ENCODE assay signal across 1 cellular context in genomic region chr9:105647595-105648349, GRCh38.
TF ChIP-seq lines count a peak whose summit lies in the region.

No MANE protein-coding gene starts in this region.

TF ChIP-seq in K562, 482 proteins besides CTCF, POLR2A, EP300 and RAD21 (continued from another document):
- TF ChIP-seq NEUROD1 (IDR thresholded peaks at IDR 0.05; ENCODE audit: borderline replicate concordance, low read depth, low read length, partially characterized antibody) (peak; percentile 93), RBM14 (IDR thresholded peaks at IDR 0.05; ENCODE audit: borderline replicate concordance, insufficient read depth, low read depth, low read length) (no peak), HOXB6 (CRISPR knock-in tag; IDR thresholded peaks at IDR 0.05; ENCODE audit: borderline replicate concordance) (no peak), ZNF444 (CRISPR knock-in tag; IDR thresholded peaks at IDR 0.05) (no peak), IFI16 (CRISPR knock-in tag; IDR thresholded peaks at IDR 0.05) (no peak), GABPA (tag; conservative IDR thresholded peaks at IDR 0.05; ENCODE audit: low read depth) (no peak), BRD9 (IDR thresholded peaks at IDR 0.05; ENCODE audit: low read depth, partially characterized antibody) (no peak), ZNF431 (CRISPR knock-in tag; IDR thresholded peaks at IDR 0.05) (no peak), ZBTB43 (CRISPR knock-in tag; IDR thresholded peaks at IDR 0.05) (no peak), KHSRP (IDR thresholded peaks at IDR 0.05) (peak; percentile 85), MCM5 (IDR thresholded peaks at IDR 0.05; ENCODE audit: low read depth) (no peak), ETV1 (tag; conservative IDR thresholded peaks at IDR 0.05; ENCODE audit: low read depth) (no peak; the same call in 1 of the 2 replicates), ZNF24 (IDR thresholded peaks at IDR 0.05) (peak; percentile 59; the same call in 1 of the 2 replicates), ATF3 (IDR thresholded peaks at IDR 0.05) (peak; percentile 97), ATF3 (CRISPR knock-in tag; conservative IDR thresholded peaks at IDR 0.05) (no peak), HNRNPLL (IDR thresholded peaks at IDR 0.05; ENCODE audit: low read depth, low read length, poor library complexity, severe bottlenecking) (no peak), ZNF408 (CRISPR knock-in tag; IDR thresholded peaks at IDR 0.05; ENCODE audit: low read depth) (no peak), TEAD1 (CRISPR knock-in tag; IDR thresholded peaks at IDR 0.05) (peak in 1 of 2 experiments; percentile 74; a peak in 2 of 4 replicates), HNRNPK (IDR thresholded peaks at IDR 0.05; ENCODE audit: low read depth, low read length, poor library complexity, severe bottlenecking) (no peak), PHF20 (IDR thresholded peaks at IDR 0.05; ENCODE audit: partially characterized antibody) (no peak), POLR3A (IDR thresholded peaks at IDR 0.05; ENCODE audit: borderline replicate concordance, extremely low read depth, insufficient read depth, insufficient read length) (no peak), ZBTB7A (IDR thresholded peaks at IDR 0.05; ENCODE audit: borderline replicate concordance, control insufficient read depth, low read depth, low read length) (peak; percentile 80), ZNF174 (CRISPR knock-in tag; IDR thresholded peaks at IDR 0.05) (no peak), ARID4B (CRISPR knock-in tag; IDR thresholded peaks at IDR 0.05) (no peak), ZNF77 (CRISPR knock-in tag; IDR thresholded peaks at IDR 0.05) (no peak), SIRT6 (IDR thresholded peaks at IDR 0.05; ENCODE audit: low read depth, low read length) (no peak), BRCA1 (IDR thresholded peaks at IDR 0.05) (no peak), BRCA1 (CRISPR knock-in tag; IDR thresholded peaks at IDR 0.05) (no peak), CCAR2 (IDR thresholded peaks at IDR 0.05; ENCODE audit: low read depth, low read length) (no peak), BRF2 (IDR thresholded peaks at IDR 0.05; ENCODE audit: borderline replicate concordance, insufficient read depth, insufficient read length) (no peak), PHB (CRISPR knock-in tag; IDR thresholded peaks at IDR 0.05) (no peak), KDM5B (IDR thresholded peaks at IDR 0.05; ENCODE audit: insufficient replicate concordance, low read depth, low read length) (no peak), HOMEZ (CRISPR knock-in tag; IDR thresholded peaks at IDR 0.05) (no peak), ZNF507 (tag; conservative IDR thresholded peaks at IDR 0.05) (no peak), HEY1 (CRISPR knock-in tag; IDR thresholded peaks at IDR 0.05; ENCODE audit: borderline replicate concordance) (no peak), GABPB1 (CRISPR knock-in tag; IDR thresholded peaks at IDR 0.05) (no peak), SRSF9 (IDR thresholded peaks at IDR 0.05; ENCODE audit: borderline replicate concordance, low read depth, low read length) (no peak), ZNF395 (CRISPR knock-in tag; IDR thresholded peaks at IDR 0.05) (no peak), ZNF318 (IDR thresholded peaks at IDR 0.05; ENCODE audit: borderline replicate concordance in 1 of 2, low read depth in 1 of 2) (peak in 1 of 2 experiments; percentile 45; a peak in 1 of 4 replicates), L3MBTL2 (IDR thresholded peaks at IDR 0.05) (no peak; the same call in 1 of the 2 replicates), GATAD2B (IDR thresholded peaks at IDR 0.05; ENCODE audit: borderline replicate concordance) (peak; percentile 78), ZNF311 (CRISPR knock-in tag; IDR thresholded peaks at IDR 0.05) (no peak), NCOA2 (IDR thresholded peaks at IDR 0.05; ENCODE audit: partially characterized antibody in 2 of 2) (peak; percentile 25 to 67), TCF7 (IDR thresholded peaks at IDR 0.05; ENCODE audit: borderline replicate concordance) (no peak)
